ENCODE assay signal across 22 cellular contexts in genomic region chr11:105152556-105152955, GRCh38. TPM values are rescaled to one million over a fixed set of nuclear protein-coding genes. Genes with fewer than 3 reads are reported as not detected.
A peak's percentile ranks its signal among the peaks of the same experiment; 100 is the strongest.
DNase-seq lines count a peak whose midpoint lies in the region; ATAC-seq and TF ChIP-seq lines count a peak whose summit lies in the region.
"Had no signal": no experiment of that assay in that cellular context is flagged by ENCODE, and none has a peak within 500 bp of the region (broad histone marks: within the 10 kb centered on the region; RNA-seq: fewer than 3 reads in every experiment).

No MANE protein-coding gene starts in this region.

- in situ Hi-C loops in mammary epithelial cell (cut with MboI; ENCODE audit: low sequenced_read_pairs in 2 of 2): no loop called here

- no peaks in the 10 kb centered on the region for H3K27me3 ChIP-seq in mammary epithelial cell (ENCODE audit: insufficient read depth, low read length)
- H3K27me3 ChIP-seq in RWPE2 (ENCODE audit: insufficient read depth, poor library complexity, severe bottlenecking): no peaks in the 10 kb centered on the region

- WGBS in mammary epithelial cell (ENCODE audit: low coverage, missing lambda C conversion rate): 88% methylated on average over 5 of the region's 5 CpGs

- H2AFZ ChIP-seq in mammary epithelial cell (ENCODE audit: low read depth, low read length): no peak overlapping the region

- CTCF ChIA-PET in MCF 10A (lab: Yijun Ruan, JAX): no interaction called here
- CTCF ChIA-PET in mammary epithelial cell (lab: Charles Lee; ENCODE audit: low non-redundant PET): no interaction called here

- no peak for TF ChIP-seq CTCF in MCF 10A (IDR thresholded peaks at IDR 0.05; ENCODE audit: unreplicated experiment)
- TF ChIP-seq CTCF in mammary epithelial cell (conservative IDR thresholded peaks at IDR 0.05 in 1 of 2, IDR thresholded peaks at IDR 0.05 in 1 of 2; ENCODE audit: extremely low read depth in 1 of 2, insufficient read depth in 1 of 2, low read depth in 1 of 2, low read length in 2 of 2): no peak
- no peak for TF ChIP-seq CTCF in RWPE2 (IDR thresholded peaks at IDR 0.05; ENCODE audit: poor library complexity, severe bottlenecking)
- no peak for TF ChIP-seq CTCF in fibroblast of mammary gland (conservative IDR thresholded peaks at IDR 0.05; ENCODE audit: control insufficient read depth, insufficient read depth, low read depth, low read length)
- TF ChIP-seq CTCF in nephron progenitor cell (IDR thresholded peaks at IDR 0.05): no peak

- H3K36me3 Mint-ChIP-seq in MCF 10A (ENCODE audit: insufficient read depth, unreplicated experiment) (no peaks in the 10 kb centered on the region), nephron progenitor cell (ENCODE audit: low read depth) (no peaks in the 10 kb centered on the region)
- H3K36me3 Mint-ChIP-seq: CD4-positive, alpha-beta memory T cell had no signal

- H3K36me3 ChIP-seq in mammary epithelial cell (ENCODE audit: insufficient read depth, low read length) (no peaks in the 10 kb centered on the region), RWPE2 (ENCODE audit: low read depth) (no peaks in the 10 kb centered on the region)

- H3K9me3 Mint-ChIP-seq in MCF 10A (ENCODE audit: unreplicated experiment) (no peaks in the 10 kb centered on the region), nephron progenitor cell (peaks cover 3% of the 10 kb centered on the region)
- H3K9me3 Mint-ChIP-seq: CD4-positive, alpha-beta memory T cell had no signal

- H3K9me3 ChIP-seq in mammary epithelial cell (replicated peaks; ENCODE audit: insufficient read depth, low read length): no peaks in the 10 kb centered on the region
- H3K9me3 ChIP-seq in RWPE2 (ENCODE audit: severe bottlenecking): no peaks in the 10 kb centered on the region

- H3K27ac ChIP-seq in mammary epithelial cell (ENCODE audit: insufficient read depth, low read depth, low read length) (no peak overlapping the region), RWPE2 (ENCODE audit: poor library complexity, severe bottlenecking) (peak overlapping the region; percentile 66)

- H3K9ac ChIP-seq in mammary epithelial cell (ENCODE audit: insufficient read depth, low read length): no peak overlapping the region

- H3K27me3 Mint-ChIP-seq in MCF 10A (ENCODE audit: insufficient read depth, unreplicated experiment): no peaks in the 10 kb centered on the region
- peaks cover 2% of the 10 kb centered on the region for H3K27me3 Mint-ChIP-seq in nephron progenitor cell (ENCODE audit: low read depth, poor library complexity)
- H3K27me3 Mint-ChIP-seq: CD4-positive, alpha-beta memory T cell had no signal

- no peaks in the 10 kb centered on the region for H4K20me1 ChIP-seq in mammary epithelial cell (ENCODE audit: insufficient read depth, low read length)

- intact Hi-C loops in MCF 10A (cut with micrococcal nuclease): no loop called here
- intact Hi-C loops in mammary epithelial cell (cut with micrococcal nuclease): no loop called here

- POLR2A ChIA-PET in MCF 10A (lab: Yijun Ruan, JAX): interaction anchor here (1.1 kb wide), 1 partner anchor 8 kb away, joined by 4 read pairs; no protein-coding TSS in a partner anchor

- TF ChIP-seq POLR2A in GM18505 (IDR thresholded peaks at IDR 0.05; ENCODE audit: borderline replicate concordance, extremely low read depth, insufficient read depth, insufficient read length): no peak

- H3K4me1 ChIP-seq in mammary epithelial cell (ENCODE audit: insufficient read depth, low read length) (no peaks in the 10 kb centered on the region), RWPE2 (ENCODE audit: insufficient read depth, poor library complexity, severe bottlenecking) (peaks cover 8% of the 10 kb centered on the region)

- BruUV-seq in MCF 10A (replicated peaks; lab: Mats Ljungman, UMichigan): no TSS peak
- BruUV-seq in mammary epithelial cell (replicated peaks; lab: Mats Ljungman, UMichigan): no TSS peak

- H3K4me3 ChIP-seq in mammary epithelial cell (replicated peaks in 1 of 3; ENCODE audit: insufficient read depth in 1 of 3, low read depth in 2 of 3, low read length in 3 of 3) (no peak overlapping the region), RWPE2 (ENCODE audit: severe bottlenecking) (no peak overlapping the region), fibroblast of mammary gland (ENCODE audit: control insufficient read depth, low read depth, low read length) (no peak overlapping the region)
- H3K4me3 ChIP-seq: GM12878 had no signal

- peaks cover 8% of the 10 kb centered on the region for H3K4me1 Mint-ChIP-seq in MCF 10A (ENCODE audit: insufficient read depth, unreplicated experiment)
- no peaks in the 10 kb centered on the region for H3K4me1 Mint-ChIP-seq in nephron progenitor cell
- H3K4me1 Mint-ChIP-seq: CD4-positive, alpha-beta memory T cell had no signal

- ATAC-seq in RWPE2 (ENCODE audit: low read depth) (no peak), GM18858 (IDR thresholded peaks at IDR 0.05; ENCODE audit: unreplicated experiment) (no peak), GM18505 (IDR thresholded peaks at IDR 0.05; ENCODE audit: unreplicated experiment) (no peak)
- ATAC-seq: GM12878 had no signal

- H3K79me2 ChIP-seq in mammary epithelial cell (ENCODE audit: insufficient read depth, low read length): no peaks in the 10 kb centered on the region

- peak overlapping the region; percentile 35 for H3K27ac Mint-ChIP-seq in MCF 10A (ENCODE audit: low read depth, unreplicated experiment)
- no peak overlapping the region for H3K27ac Mint-ChIP-seq in nephron progenitor cell
- H3K27ac Mint-ChIP-seq: CD4-positive, alpha-beta memory T cell had no signal

- H3K4me3 Mint-ChIP-seq in MCF 10A (ENCODE audit: unreplicated experiment) (peak overlapping the region; percentile 35), nephron progenitor cell (no peak overlapping the region)
- H3K4me3 Mint-ChIP-seq: CD4-positive, alpha-beta memory T cell had no signal

- no peak overlapping the region for H3K4me2 ChIP-seq in mammary epithelial cell (ENCODE audit: insufficient read depth, low read depth, low read length)

- peak; percentile 54 for DNase-seq in MCF 10A (ENCODE audit: unreplicated experiment)
- no peak for DNase-seq in mammary epithelial cell
- DNase-seq in RWPE2 (ENCODE audit: low spot score): no peak
- peak; percentile 34 for DNase-seq in fibroblast of mammary gland (ENCODE audit: low read depth)
- no peak for DNase-seq in nephron progenitor cell
- DNase-seq in activated CD8-positive, alpha-beta memory T cell treated with anti-CD3 and anti-CD28 coated beads, Interleukin-2, amount 50 U/mL, for 4 hours: no peak
- DNase-seq: CD4-positive, alpha-beta memory T cell; DMS153; H7; Karpas-422; NCI-H1105 treated with DMSO at 0.1 percent for 48 hours; NCI-H1694; NCI-H2081 treated with DMSO at 0.1 percent for 48 hours; NCI-H446 treated with DMSO at 0.1 percent for 48 hours; NCI-H69; NK-92 treated with Interleukin-12 subunit alpha and Interleukin-12 subunit beta, amount 100 ng/mL, for 24 hours; SIG-M5 had no signal

- dilution Hi-C loops in mammary epithelial cell (cut with HindIII; ENCODE audit: low sequenced_read_pairs): no loop called here

RNA-seq across cellular contexts. Expression of gene CARD18, which starts 13.0 kb away (rescaled TPM):
- total RNA-seq in MCF 10A (2022) (not detected in 2 replicates), mammary epithelial cell (1 to 10 TPM; 1.4 to 3.5 TPM)
- polyA plus RNA-seq in mammary epithelial cell: 3.4 TPM
- not detected for polyA minus RNA-seq in mammary epithelial cell
- total RNA-seq: CD4-positive, alpha-beta memory T cell; GM12878; H7; HT-29 had no signal
- polyA plus RNA-seq: BJ; CD4-positive, alpha-beta memory T cell; GM12878 had no signal

Comparison
In these comparisons a context has a peak if more than half of its experiments do, and no peak if none do; other contexts are left out.
1. DNase-seq: peak in MCF 10A (single experiment) and fibroblast of mammary gland (single experiment); none in mammary epithelial cell (single experiment), RWPE2 (single experiment), nephron progenitor cell (single experiment) and activated CD8-positive, alpha-beta memory T cell treated with anti-CD3 and anti-CD28 coated beads, Interleukin-2, amount 50 U/mL, for 4 hours (single experiment).